ENCODE assay signal across 37 cellular contexts in the genomic region with DNA sequence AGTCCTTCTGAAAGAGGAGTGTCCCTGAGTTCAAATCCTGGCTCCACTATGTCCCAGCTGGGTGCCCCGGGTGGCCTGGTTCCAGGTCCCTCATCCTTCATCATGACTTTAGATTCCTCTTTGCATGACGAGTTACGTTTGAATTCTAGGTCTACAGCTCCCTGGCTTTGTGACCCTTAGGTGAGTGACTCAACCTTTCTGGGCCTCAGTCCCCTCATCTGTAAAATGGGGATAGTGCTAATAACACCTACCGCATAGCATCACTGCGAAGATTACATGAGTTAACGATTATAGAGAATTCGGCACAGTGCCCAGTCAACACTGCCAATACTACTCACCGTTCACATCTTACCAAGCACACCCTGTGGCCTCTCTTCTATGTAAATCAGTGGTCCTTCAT. TPM values are rescaled to one million over a fixed set of nuclear protein-coding genes. Genes with fewer than 3 reads are reported as not detected.
"Had no signal": no experiment of that assay in that cellular context is flagged by ENCODE, and none has a peak within 500 bp of the region (broad histone marks: within the 10 kb centered on the region; RNA-seq: fewer than 3 reads in every experiment).

No MANE protein-coding gene starts in this region.

- FAIRE-seq: astrocyte had no signal

- H3K4me1 ChIP-seq: adrenal gland, ascending aorta, body of pancreas, breast epithelium had no signal

- H3K27me3 ChIP-seq: adrenal gland, ascending aorta, body of pancreas, brain microvascular endothelial cell, cardiac muscle cell had no signal

- H3K27ac ChIP-seq: adrenal gland, ascending aorta, body of pancreas, brain microvascular endothelial cell, breast epithelium, cardiac muscle cell had no signal

- ATAC-seq: activated naive CD4-positive, alpha-beta T cell treated with anti-CD3 and anti-CD28 coated beads, Interleukin-2, amount 50 U/mL, for 72 hours; activated naive CD8-positive, alpha-beta T cell treated with anti-CD3 and anti-CD28 coated beads, Interleukin-2, amount 50 U/mL, for 24 hours; activated T-cell treated with anti-CD3 and anti-CD28 coated beads, Interleukin-2, amount 50 U/mL, for 4 hours; activated T-cell treated with anti-CD3 and anti-CD28 coated beads, Interleukin-2, amount 50 U/mL, for 72 hours; activated T-helper 17 cell treated with anti-CD3 and anti-CD28 coated beads, Interleukin-2, amount 50 U/mL, for 72 hours; body of pancreas had no signal

- H3K9me3 ChIP-seq: adrenal gland, ascending aorta, body of pancreas, breast epithelium had no signal

- H3K4me3 ChIP-seq: adrenal gland, ascending aorta, body of pancreas, breast epithelium, cardiac muscle cell had no signal

- H3K36me3 ChIP-seq: adrenal gland, ascending aorta, brain microvascular endothelial cell, breast epithelium, cardiac muscle cell had no signal

- DNase-seq: activated effector memory CD4-positive, alpha-beta T cell treated with anti-CD3 and anti-CD28 coated beads, Interleukin-2, amount 50 U/mL, for 16 hours; activated effector memory CD4-positive, alpha-beta T cell treated with Interleukin-2 at 50 U/mL for 16 hours; activated gamma-delta T cell; activated gamma-delta T cell treated with Interleukin-2 at 50 U/mL for 16 hours; activated naive CD4-positive, alpha-beta T cell; activated naive CD4-positive, alpha-beta T cell treated with anti-CD3 and anti-CD28 coated beads for 36 hours; activated naive CD4-positive, alpha-beta T cell treated with anti-CD3 and anti-CD28 coated beads, Interleukin-2, amount 10 ng/mL, durations not matched to agents 7 days and 5 days; activated naive CD4-positive, alpha-beta T cell treated with anti-CD3 and anti-CD28 coated beads, Interleukin-2, amount 50 U/mL, for 16 hours; activated naive CD4-positive, alpha-beta T cell treated with Interleukin-2 at 50 U/mL for 16 hours; activated naive CD8-positive, alpha-beta T cell treated with anti-CD3 and anti-CD28 coated beads for 36 hours; activated naive CD8-positive, alpha-beta T cell treated with anti-CD3 and anti-CD28 coated beads, Interleukin-2, amount 10 ng/mL, durations not matched to agents 7 days and 5 days; activated naive CD8-positive, alpha-beta T cell treated with anti-CD3 and anti-CD28 coated beads, Interleukin-2, amount 50 U/mL, for 24 hours; activated T-cell treated with anti-CD3 and anti-CD28 coated beads, Interleukin-2, amount 50 U/mL, for 1 hour; activated T-cell treated with anti-CD3 and anti-CD28 coated beads, Interleukin-2, amount 50 U/mL, for 24 hours; activated T-cell treated with anti-CD3 and anti-CD28 coated beads, Interleukin-2, amount 50 U/mL, for 4 hours; activated T-cell treated with anti-CD3 and anti-CD28 coated beads, Interleukin-2, amount 50 U/mL, for 48 hours; activated T-cell treated with anti-CD3 and anti-CD28 coated beads, Interleukin-2, amount 50 U/mL, for 72 hours; adrenal gland; amniotic stem cell; amygdala; anterior cingulate cortex; aorta; body of pancreas; brain microvascular endothelial cell; caudate nucleus; central memory CD4-positive, alpha-beta T cell; cerebellar nuclear complex had no signal

RNA-seq across cellular contexts. Expression of gene RSPO4, which starts 39.4 kb away (rescaled TPM):
- total RNA-seq: activated naive CD4-positive, alpha-beta T cell treated with anti-CD3 and anti-CD28 coated beads for 36 hours; activated naive CD4-positive, alpha-beta T cell treated with anti-CD3 and anti-CD28 coated beads, Interleukin-2, amount 50 U/mL, for 72 hours; activated naive CD8-positive, alpha-beta T cell treated with anti-CD3 and anti-CD28 coated beads for 36 hours; activated T-cell treated with anti-CD3 and anti-CD28 coated beads, Interleukin-2, amount 50 U/mL, for 4 hours; activated T-helper 1 cell treated with anti-CD3 and anti-CD28 coated beads, Interleukin-12 subunit alpha, Interleukin-12 subunit beta, Interleukin-2, Interleukin-4 antibody, amounts not matched to agents 30 ng/mL and 10 ng/mL and 1 ng/mL, durations not matched to agents 14 hours and 24 hours and 36 hours; activated T-helper 17 cell treated with anti-CD3 and anti-CD28 coated beads, Interleukin-2, amount 50 U/mL, for 72 hours; activated T-helper 2 cell treated with anti-CD3 and anti-CD28 coated beads, Interferon-gamma antibody, Interleukin-2, Interleukin-4, amounts not matched to agents 10 μg/mL and 5 μg/mL and 100 μg/mL, durations not matched to agents 14 hours and 24 hours and 36 hours; body of pancreas; breast epithelium; cardiac septum; chondrocyte had no signal
- polyA plus RNA-seq: aorta had no signal

RNA-seq across cellular contexts. Expression of gene ANGPT4, which starts 46.5 kb away (rescaled TPM):
- total RNA-seq: activated naive CD4-positive, alpha-beta T cell treated with anti-CD3 and anti-CD28 coated beads for 36 hours; activated naive CD8-positive, alpha-beta T cell treated with anti-CD3 and anti-CD28 coated beads for 36 hours; activated naive CD8-positive, alpha-beta T cell treated with anti-CD3 and anti-CD28 coated beads, Interleukin-2, amount 10 ng/mL, durations not matched to agents 7 days and 5 days; activated T-cell treated with anti-CD3 and anti-CD28 coated beads, Interleukin-2, amount 50 U/mL, for 4 hours; activated T-cell treated with anti-CD3 and anti-CD28 coated beads, Interleukin-2, amount 50 U/mL, for 72 hours; activated T-helper 1 cell treated with anti-CD3 and anti-CD28 coated beads, Interleukin-12 subunit alpha, Interleukin-12 subunit beta, Interleukin-2, Interleukin-4 antibody, amounts not matched to agents 30 ng/mL and 10 ng/mL and 1 ng/mL, durations not matched to agents 14 hours and 24 hours and 36 hours; activated T-helper 2 cell treated with anti-CD3 and anti-CD28 coated beads, Interferon-gamma antibody, Interleukin-2, Interleukin-4, amounts not matched to agents 10 μg/mL and 5 μg/mL and 100 μg/mL, durations not matched to agents 14 hours and 24 hours and 36 hours; cardiac septum had no signal
